Comparison of ENCODE assay signal across 2 cellular contexts in genomic region chr12:124302807-124303578, GRCh38.
TF ChIP-seq lines count a peak whose summit lies in the region.

No MANE protein-coding gene starts in this region.

TF ChIP-seq in GM23338, 12 proteins besides CTCF, POLR2A, EP300 and RAD21:
- TF ChIP-seq EZH2 (IDR thresholded peaks at IDR 0.05; ENCODE audit: low read depth, unreplicated experiment) (no peak), JUNB (IDR thresholded peaks at IDR 0.05; ENCODE audit: unreplicated experiment) (no peak), CREB1 (CRISPR knock-in tag; IDR thresholded peaks at IDR 0.05; ENCODE audit: low read depth) (no peak), ETS1 (IDR thresholded peaks at IDR 0.05) (no peak), REST (IDR thresholded peaks at IDR 0.05; ENCODE audit: unreplicated experiment) (no peak), ZNF114 (CRISPR knock-in tag; IDR thresholded peaks at IDR 0.05) (no peak), NANOG (IDR thresholded peaks at IDR 0.05; ENCODE audit: borderline replicate concordance) (no peak), ZNF462 (CRISPR knock-in tag; IDR thresholded peaks at IDR 0.05) (no peak), EZH2phosphoT487 (IDR thresholded peaks at IDR 0.05; ENCODE audit: unreplicated experiment) (no peak), ZNF331 (CRISPR knock-in tag; IDR thresholded peaks at IDR 0.05; ENCODE audit: low read depth) (no peak), POLR2AphosphoS5 (IDR thresholded peaks at IDR 0.05; ENCODE audit: low read depth) (no peak), STAT1 (IDR thresholded peaks at IDR 0.05; ENCODE audit: unreplicated experiment) (no peak)

TF ChIP-seq in IMR-90, 13 proteins besides CTCF, POLR2A, EP300 and RAD21 (continued from another document):
- no peak for TF ChIP-seq RCOR1 (IDR thresholded peaks at IDR 0.05; ENCODE audit: insufficient replicate concordance, low read length)
